Comparison of ENCODE assay signal across 22 cellular contexts in genomic region chr15:63824570-63824969, GRCh38.
"Had no signal": no experiment of that assay in that cellular context is flagged by ENCODE, and none has a peak within 500 bp of the region (broad histone marks: within the 10 kb centered on the region; RNA-seq: fewer than 3 reads in every experiment).

No MANE protein-coding gene starts in this region.

- H3K36me3 ChIP-seq: left ventricle myocardium inferior, lower lobe of right lung, neutrophil, stomach, thoracic aorta, transverse colon had no signal

- H3K4me1 Mint-ChIP-seq: endodermal cell had no signal

- H3K9me3 Mint-ChIP-seq: endodermal cell, memory B cell, mesothelial cell of epicardium had no signal

- H3K4me2 ChIP-seq: hepatocyte had no signal

- H3K27ac ChIP-seq: coronary artery, foreskin keratinocyte, hepatocyte, left ventricle myocardium inferior, lower lobe of right lung, neutrophil, psoas muscle, stomach, thoracic aorta, transverse colon had no signal

- H2AFZ ChIP-seq: hepatocyte had no signal

- H3K4me3 ChIP-seq: coronary artery, hepatocyte, left ventricle myocardium inferior, lower lobe of right lung, psoas muscle, stomach, thoracic aorta, transverse colon had no signal

- H3K9me3 ChIP-seq: left ventricle myocardium inferior, lower lobe of right lung, neutrophil, psoas muscle, stomach, thoracic aorta, transverse colon had no signal

- H3K4me1 ChIP-seq: foreskin keratinocyte had no signal

- H3K27me3 ChIP-seq: foreskin keratinocyte, hepatocyte, neutrophil, stomach, transverse colon had no signal

- ATAC-seq: foreskin keratinocyte, left cardiac atrium, lower lobe of right lung, psoas muscle, sciatic nerve had no signal

- H3K27ac Mint-ChIP-seq: endodermal cell, memory B cell, mesothelial cell of epicardium had no signal

- DNase-seq: effector CD4-positive, alpha-beta T cell; endodermal cell; erythroblast; foreskin keratinocyte; kidney; left cardiac atrium; left ventricle myocardium inferior; lower lobe of right lung; psoas muscle; stimulated activated CD4-positive, alpha-beta T cell treated with anti-CD3 and anti-CD28 coated beads, Interleukin-2, amount 100 ng/mL, for 24 hours; stimulated activated CD4-positive, alpha-beta T cell treated with anti-CD3 and anti-CD28 coated beads, Interleukin-4, amount 100 ng/mL, for 4 hours; stimulated activated naive CD4-positive, alpha-beta T cell; stomach; substantia nigra; transverse colon had no signal

- H3K36me3 Mint-ChIP-seq: mesothelial cell of epicardium had no signal

- H3K4me3 Mint-ChIP-seq: endodermal cell, memory B cell, mesothelial cell of epicardium had no signal

- H3K27me3 Mint-ChIP-seq: memory B cell had no signal
